In genomic region chr10:11713186-11713743, GRCh38 we compare ENCODE assay signal across 1 cellular context.
TF ChIP-seq lines count a peak whose summit lies in the region.

No MANE protein-coding gene starts in this region.

TF ChIP-seq in HepG2, 621 proteins besides CTCF, POLR2A, EP300 and RAD21 (continued from another document):
- TF ChIP-seq MXI1 (IDR thresholded peaks at IDR 0.05; ENCODE audit: borderline replicate concordance, low read depth, low read length) (no peak), THRA (CRISPR knock-in tag; IDR thresholded peaks at IDR 0.05; ENCODE audit: borderline replicate concordance) (no peak), PHF20 (CRISPR knock-in tag; IDR thresholded peaks at IDR 0.05) (no peak), ZFP62 (CRISPR knock-in tag; IDR thresholded peaks at IDR 0.05) (no peak), RBM22 (optimal IDR thresholded peaks at IDR 0.05; ENCODE audit: low read length) (no peak), NFE2L1 (CRISPR knock-in tag; IDR thresholded peaks at IDR 0.05; ENCODE audit: borderline replicate concordance) (no peak), FOXK1 (CRISPR knock-in tag; IDR thresholded peaks at IDR 0.05; ENCODE audit: borderline replicate concordance, low read depth) (no peak)
- TF ChIP-seq, protein P1, sequence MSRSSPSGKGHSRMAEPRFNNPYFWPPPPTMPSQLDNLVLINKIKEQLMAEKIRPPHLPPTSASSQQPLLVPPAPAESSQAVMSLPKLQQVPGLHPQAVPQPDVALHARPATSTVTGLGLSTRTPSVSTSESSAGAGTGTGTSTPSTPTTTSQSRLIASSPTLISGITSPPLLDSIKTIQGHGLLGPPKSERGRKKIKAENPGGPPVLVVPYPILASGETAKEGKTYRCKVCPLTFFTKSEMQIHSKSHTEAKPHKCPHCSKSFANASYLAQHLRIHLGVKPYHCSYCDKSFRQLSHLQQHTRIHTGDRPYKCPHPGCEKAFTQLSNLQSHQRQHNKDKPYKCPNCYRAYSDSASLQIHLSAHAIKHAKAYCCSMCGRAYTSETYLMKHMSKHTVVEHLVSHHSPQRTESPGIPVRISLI (CRISPR knock-in tag; IDR thresholded peaks at IDR 0.05; ENCODE audit: borderline replicate concordance) = no peak
- TF ChIP-seq, protein P2, sequence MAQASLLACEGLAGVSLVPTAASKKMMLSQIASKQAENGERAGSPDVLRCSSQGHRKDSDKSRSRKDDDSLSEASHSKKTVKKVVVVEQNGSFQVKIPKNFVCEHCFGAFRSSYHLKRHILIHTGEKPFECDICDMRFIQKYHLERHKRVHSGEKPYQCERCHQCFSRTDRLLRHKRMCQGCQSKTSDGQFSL (CRISPR knock-in tag; IDR thresholded peaks at IDR 0.05) = no peak
